In genomic region chr1:41915786-41916571, GRCh38 we compare ENCODE assay signal across 11 cellular contexts. TPM values are rescaled to one million over a fixed set of nuclear protein-coding genes. Genes with fewer than 3 reads are reported as not detected.
A peak's percentile ranks its signal among the peaks of the same experiment; 100 is the strongest.
DNase-seq lines count a peak whose midpoint lies in the region; ATAC-seq, FAIRE-seq and TF ChIP-seq lines count a peak whose summit lies in the region.
"Had no signal": no experiment of that assay in that cellular context is flagged by ENCODE, and none has a peak within 500 bp of the region (broad histone marks: within the 10 kb centered on the region; RNA-seq: fewer than 3 reads in every experiment).

No MANE protein-coding gene starts in this region.

- no peaks in the 10 kb centered on the region for H3K36me3 Mint-ChIP-seq in HFFc6 (ENCODE audit: low read depth)

- DNase-seq in G401 (ENCODE audit: low spot score) (peak; percentile 63), RPMI8226 (peak; percentile 50), frontal cortex (ENCODE audit: low spot score in 2 of 2) (peak; percentile 27 to 37), MG63 (no peak), HFFc6 (no peak), OCI-LY7 (ENCODE audit: low spot score) (no peak)
- DNase-seq: EL, foreskin keratinocyte had no signal

- no peaks in the 10 kb centered on the region for H3K4me1 ChIP-seq in OCI-LY7 (ENCODE audit: insufficient read depth, low read length, poor library complexity, severe bottlenecking)

- H3K79me2 ChIP-seq in OCI-LY7 (ENCODE audit: insufficient read depth, low read depth, low read length) = no peaks in the 10 kb centered on the region

- H3K9me2 ChIP-seq in OCI-LY7 (ENCODE audit: insufficient read depth, low read length) = no peaks in the 10 kb centered on the region

- H3K27me3 ChIP-seq in MG63 = no peaks in the 10 kb centered on the region; the same call in 1 of the 2 replicates

- H3K27ac Mint-ChIP-seq in HFFc6 = no peak overlapping the region; the same call in 1 of the 2 replicates

- TF ChIP-seq CTCF in 22Rv1 (IDR thresholded peaks at IDR 0.05) (no peak), HFFc6 (IDR thresholded peaks at IDR 0.05) (no peak), OCI-LY7 (conservative IDR thresholded peaks at IDR 0.05; ENCODE audit: low read length) (no peak)

- no TSS peak for BruUV-seq in OCI-LY7 (replicated peaks; lab: Mats Ljungman, UMichigan)

- peak overlapping the region; percentile 53 for H3K27ac ChIP-seq in 22Rv1
- H3K27ac ChIP-seq in OCI-LY7 (ENCODE audit: low read depth, low read length, poor library complexity, severe bottlenecking) = no peak overlapping the region
- H3K27ac ChIP-seq: foreskin keratinocyte, HL-60 had no signal

- no peak for ATAC-seq in GM21423 (IDR thresholded peaks at IDR 0.05; ENCODE audit: unreplicated experiment)
- ATAC-seq: foreskin keratinocyte had no signal

- CTCF ChIA-PET in OCI-LY7 (lab: Charles Lee; ENCODE audit: unreplicated experiment) = no interaction called here

- POLR2A ChIA-PET in OCI-LY7 (lab: Charles Lee) = no interaction called here

- peaks cover 65% of the 10 kb centered on the region for H3K4me1 Mint-ChIP-seq in HFFc6 (ENCODE audit: low read depth)

- FAIRE-seq in frontal cortex (lab: Jason Lieb, UNC) = no peak

- H3K4me3 ChIP-seq in MG63 = no peak overlapping the region
- H3K4me3 ChIP-seq in OCI-LY7 (ENCODE audit: low read depth, low read length, poor library complexity, severe bottlenecking) = no peak overlapping the region

- H3K36me3 ChIP-seq in MG63 = no peaks in the 10 kb centered on the region
- H3K36me3 ChIP-seq in OCI-LY7 (ENCODE audit: insufficient read depth, low read length) = no peaks in the 10 kb centered on the region

- no peaks in the 10 kb centered on the region for H3K9me3 Mint-ChIP-seq in HFFc6

- H3K4me3 Mint-ChIP-seq in HFFc6 = no peak overlapping the region

- no peaks in the 10 kb centered on the region for H4K20me1 ChIP-seq in OCI-LY7 (ENCODE audit: insufficient read depth, low read length)

- H3K27me3 Mint-ChIP-seq in HFFc6 (ENCODE audit: insufficient read depth) = no peaks in the 10 kb centered on the region

- H3K9me3 ChIP-seq in MG63 (no peaks in the 10 kb centered on the region), OCI-LY7 (ENCODE audit: low read length) (no peaks in the 10 kb centered on the region)

- intact Hi-C loops in OCI-LY7 (cut with micrococcal nuclease; ENCODE audit: unreplicated experiment) = no loop called here

- no peak overlapping the region for H3K4me2 ChIP-seq in OCI-LY7 (ENCODE audit: low read length)

- in situ Hi-C loops in G401 (cut with HindIII; ENCODE audit: low sequenced_read_pairs) = no loop called here

- no peak overlapping the region for H2AFZ ChIP-seq in OCI-LY7 (ENCODE audit: low read length)

RNA-seq across cellular contexts. Expression of gene HIVEP3, which starts 2.7 kb away (rescaled TPM):
- total RNA-seq in G401 (2014; rRNA removed; shearing (Covaris generic)) = not detected in 2 replicates
- total RNA-seq in frontal cortex (12.6 TPM), OCI-LY7 (2022) (0.53 and 0.70 TPM in 2 replicates)
- 0.67 TPM in 1 of 2 replicates, not detected in the other for total RNA-seq in MG63 (2014; rRNA removed; shearing (Covaris generic); ENCODE audit: low replicate concordance)
- total RNA-seq in HFFc6 (2021; fragmentation: NEBNext Ultra II Directional; extraction: Animal tissue kit (Norgen Biotek cat#: 25700)) = 1 to 10 TPM; 7.0 to 9.7 (median 7.9) TPM
- total RNA-seq in OCI-LY7 (2014; rRNA removed; shearing (Covaris generic)) = 0.28 and 0.60 TPM in 2 replicates

Comparison
In these comparisons a context has a peak if more than half of its experiments do, and no peak if none do; other contexts are left out.
1. DNase-seq: peak in G401 (single experiment), RPMI8226 (single experiment) and frontal cortex (2 of 2); none in MG63 (single experiment), HFFc6 (single experiment) and OCI-LY7 (single experiment).